ENCODE assay signal across 8 cellular contexts in genomic region chr6:19851273-19852089, GRCh38. TPM values are rescaled to one million over a fixed set of nuclear protein-coding genes. Genes with fewer than 3 reads are reported as not detected.
DNase-seq lines count a peak whose midpoint lies in the region; ATAC-seq and TF ChIP-seq lines count a peak whose summit lies in the region.

No MANE protein-coding gene starts in this region.

- intact Hi-C loops in CD14-positive monocyte (cut with micrococcal nuclease), result no loop called here

- peaks cover 0 to 4% (median 1%) of the 10 kb centered on the region in 3 donors for H3K27me3 Mint-ChIP-seq in CD14-positive monocyte (ENCODE audit: low read depth in 3 of 3)

- no peaks in the 10 kb centered on the region for H3K4me1 Mint-ChIP-seq in CD14-positive monocyte

- H3K9me3 ChIP-seq in WERI-Rb-1 (ENCODE audit: severe bottlenecking), result no peaks in the 10 kb centered on the region
- no peaks in the 10 kb centered on the region for H3K9me3 ChIP-seq in cardiac muscle cell (ENCODE audit: low read depth)

- H3K27me3 ChIP-seq in WERI-Rb-1 (ENCODE audit: insufficient read depth, low read depth, severe bottlenecking) (no peaks in the 10 kb centered on the region), cardiac muscle cell (no peaks in the 10 kb centered on the region)

- H3K27ac ChIP-seq in WERI-Rb-1 (no peak overlapping the region), cardiac muscle cell (peak overlapping the region; percentile 85)

- peaks cover 0 to 2% (median 0%) of the 10 kb centered on the region in 7 donors for H3K9me3 Mint-ChIP-seq in CD14-positive monocyte

- ATAC-seq in GM19395 (IDR thresholded peaks at IDR 0.05; ENCODE audit: unreplicated experiment), result no peak

- peak; percentile 100 for TF ChIP-seq CTCF in AG10803 (conservative IDR thresholded peaks at IDR 0.05; ENCODE audit: low read length)
- peak; percentile 92 for TF ChIP-seq CTCF in WERI-Rb-1 (IDR thresholded peaks at IDR 0.05; ENCODE audit: low read depth, low read length)
- peak; percentile 97 for TF ChIP-seq CTCF in cardiac muscle cell (IDR thresholded peaks at IDR 0.05; ENCODE audit: low read depth, low read length)
- no peak for TF ChIP-seq CTCF in CD14-positive monocyte (IDR thresholded peaks at IDR 0.05)

- H3K36me3 ChIP-seq in WERI-Rb-1, result no peaks in the 10 kb centered on the region
- H3K36me3 ChIP-seq in cardiac muscle cell, result no peaks in the 10 kb centered on the region

- H3K4me3 Mint-ChIP-seq in CD14-positive monocyte, result no peak overlapping the region

- peaks cover 23% of the 10 kb centered on the region for H3K4me1 ChIP-seq in cardiac muscle cell (ENCODE audit: low read depth)

- no peaks in the 10 kb centered on the region for H3K36me3 Mint-ChIP-seq in CD14-positive monocyte

- no peak overlapping the region for H3K27ac Mint-ChIP-seq in CD14-positive monocyte

- H3K4me3 ChIP-seq in AG10803 (ENCODE audit: low read length) (no peak overlapping the region), WERI-Rb-1 (ENCODE audit: low read depth, low read length) (no peak overlapping the region), cardiac muscle cell (no peak overlapping the region)

- DNase-seq in AG10803 (ENCODE audit: low read depth), result peak; percentile 78
- DNase-seq in H4 (ENCODE audit: low spot score), result peak; percentile 82
- DNase-seq in NCI-H187 treated with DMSO at 0.1 percent for 48 hours (lab: John Stamatoyannopoulos, UW), result peak; percentile 27
- DNase-seq in WERI-Rb-1, result peak; percentile 80
- peak; percentile 81 to 88 for DNase-seq in cardiac muscle cell (ENCODE audit: low read depth in 1 of 2, low spot score in 1 of 2)
- peak; percentile 83 for DNase-seq in renal cortical epithelial cell (ENCODE audit: low read depth)
- no peak for DNase-seq in CD14-positive monocyte (ENCODE audit: low spot score)

RNA-seq across cellular contexts. Expression of gene ID4, which starts 14.3 kb away (rescaled TPM):
- total RNA-seq in H4 (2014; rRNA removed; shearing (Covaris generic)), result 4.3 and 5.5 TPM in 2 replicates
- total RNA-seq in cardiac muscle cell (196 and 265 TPM in 2 replicates), renal cortical epithelial cell (7.6 and 17.3 TPM in 2 replicates)
- polyA plus RNA-seq in cardiac muscle cell (312 and 349 TPM in 2 replicates), CD14-positive monocyte (not detected)

Comparison
In these comparisons a context has a peak if more than half of its experiments do, and no peak if none do; other contexts are left out.
1. RNA of gene ID4, which starts 14.3 kb away (total RNA-seq): 196 to 265 TPM in cardiac muscle cell; 7.6 to 17.3 TPM in renal cortical epithelial cell and 4.3 to 5.5 TPM in H4; every median in the first group is over 10 times any median in the second.